In the genomic region with DNA sequence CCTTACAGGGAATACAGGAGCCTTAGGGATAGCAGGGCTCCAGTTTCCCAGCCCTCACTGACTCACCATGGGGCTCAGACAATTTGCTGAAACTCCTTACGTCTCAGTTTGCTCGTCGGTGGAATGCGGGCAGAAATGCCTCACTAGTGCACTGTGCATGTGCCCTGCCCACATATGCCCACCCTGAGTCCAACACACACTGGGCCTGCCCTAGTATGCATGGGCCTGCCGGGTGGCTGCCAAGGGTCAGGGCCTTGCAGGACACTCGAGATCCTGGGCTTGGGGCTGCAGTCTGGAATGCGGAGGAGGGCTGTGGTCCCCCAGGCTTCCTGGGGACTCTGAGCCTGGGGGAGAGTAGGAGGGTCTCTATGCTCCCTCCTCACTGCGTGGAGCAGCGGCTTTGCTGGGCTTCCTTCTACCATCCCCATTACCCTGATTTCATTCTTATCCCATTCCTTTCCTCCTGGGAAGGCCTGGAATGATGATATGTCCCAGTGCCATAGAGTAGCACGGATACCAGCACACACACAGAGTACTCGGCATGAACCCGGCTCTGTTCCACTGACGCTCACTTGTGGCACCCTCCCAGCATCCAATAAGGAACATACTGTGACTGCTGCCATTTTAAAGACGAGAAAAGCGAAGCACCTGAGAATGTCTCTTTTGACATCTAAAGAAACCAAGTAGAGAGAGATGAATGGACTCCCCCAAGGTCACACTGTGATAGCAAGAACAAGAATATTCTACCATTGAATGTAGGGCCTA, we compare ENCODE assay signal across 16 cellular contexts.
DNase-seq lines count a peak whose midpoint lies in the region; ATAC-seq and TF ChIP-seq lines count a peak whose summit lies in the region.
"Had no signal": no experiment of that assay in that cellular context is flagged by ENCODE, and none has a peak within 500 bp of the region (broad histone marks: within the 10 kb centered on the region; RNA-seq: fewer than 3 reads in every experiment).

No MANE protein-coding gene starts in this region.

- peak overlapping the region in 1 of 2 experiments; percentile 29 for H3K14ac ChIP-seq in mesenchymal stem cell (ENCODE audit: low read length in 2 of 2)

- intact Hi-C loops in colonic mucosa (cut with DNase I) = no loop called here

- peak overlapping the region; percentile 6 for H4K91ac ChIP-seq in mesenchymal stem cell (ENCODE audit: low read length)

- H3K23ac ChIP-seq in mesenchymal stem cell (ENCODE audit: low read length in 2 of 2) = no peak overlapping the region

- H3K9me3 ChIP-seq in BLaER1 = no peaks in the 10 kb centered on the region
- no peaks in the 10 kb centered on the region for H3K9me3 ChIP-seq in colonic mucosa
- H3K9me3 ChIP-seq in mesenchymal stem cell (ENCODE audit: control insufficient read depth, low read length) = no peaks in the 10 kb centered on the region
- H3K9me3 ChIP-seq: ovary, thyroid gland had no signal

- H3K27me3 ChIP-seq in BLaER1 = no peaks in the 10 kb centered on the region
- H3K27me3 ChIP-seq in colonic mucosa = no peaks in the 10 kb centered on the region
- H3K27me3 ChIP-seq in mesenchymal stem cell (ENCODE audit: control insufficient read depth in 1 of 2, insufficient read depth in 1 of 2, low read length in 2 of 2) = no peaks in the 10 kb centered on the region
- H3K27me3 ChIP-seq: ovary, thyroid gland had no signal

- peak overlapping the region in 1 of 2 experiments; percentile 13 for H2BK12ac ChIP-seq in mesenchymal stem cell (ENCODE audit: low read length in 2 of 2)

- H3K9ac ChIP-seq in BLaER1 = no peak overlapping the region
- no peak overlapping the region for H3K9ac ChIP-seq in colonic mucosa (ENCODE audit: low read depth in 2 of 2, low read length in 2 of 2)
- H3K9ac ChIP-seq in mesenchymal stem cell (ENCODE audit: low read length) = no peak overlapping the region

- H2AFZ ChIP-seq in mesenchymal stem cell (ENCODE audit: low read depth, low read length) = no peak overlapping the region

- H4K20me1 ChIP-seq in BLaER1 = no peaks in the 10 kb centered on the region

- no peak overlapping the region for H3K4me3 ChIP-seq in BLaER1
- H3K4me3 ChIP-seq in colonic mucosa = no peak overlapping the region
- no peak overlapping the region for H3K4me3 ChIP-seq in mesenchymal stem cell (ENCODE audit: insufficient read depth in 1 of 2, low read depth in 1 of 2, low read length in 2 of 2)
- H3K4me3 ChIP-seq: K562, ovary, thyroid gland had no signal

- H2AK5ac ChIP-seq in mesenchymal stem cell (ENCODE audit: low read length, severe bottlenecking) = no peak overlapping the region

- H3K36me3 ChIP-seq in BLaER1 (no peaks in the 10 kb centered on the region), colonic mucosa (no peaks in the 10 kb centered on the region), mesenchymal stem cell (ENCODE audit: control insufficient read depth in 1 of 2, insufficient read depth in 2 of 2, low read depth in 1 of 2, low read length in 2 of 2) (no peaks in the 10 kb centered on the region)
- H3K36me3 ChIP-seq: ovary, thyroid gland had no signal

- peak overlapping the region; percentile 45 for H4K8ac ChIP-seq in mesenchymal stem cell (ENCODE audit: low read length)

- DNase-seq in LHCN-M2 (ENCODE audit: low read depth) (peak; percentile 66), colonic mucosa (peak; percentile 2), mesenchymal stem cell (no peak), middle frontal gyrus (ENCODE audit: extremely low spot score, low spot score) (no peak)
- DNase-seq: activated naive CD4-positive, alpha-beta T cell; cerebellar nuclear complex; DMS153; NCI-H1694; ovary; Right ventricle myocardium superior; thyroid gland had no signal

- no peak overlapping the region for H2BK120ac ChIP-seq in mesenchymal stem cell (ENCODE audit: low read depth, low read length)

- no peak overlapping the region for H2BK15ac ChIP-seq in mesenchymal stem cell (ENCODE audit: low read depth, poor library complexity, severe bottlenecking)

- H3K4me1 ChIP-seq in BLaER1 = peaks cover 46% of the 10 kb centered on the region
- H3K4me1 ChIP-seq in colonic mucosa = no peaks in the 10 kb centered on the region
- peaks cover 24% of the 10 kb centered on the region for H3K4me1 ChIP-seq in mesenchymal stem cell (ENCODE audit: control insufficient read depth, insufficient read depth, low read depth, low read length)

- H3K4me2 ChIP-seq in BLaER1 (peak overlapping the region; percentile 67), mesenchymal stem cell (ENCODE audit: low read length, poor library complexity, severe bottlenecking) (no peak overlapping the region)

- no peak overlapping the region for H2BK5ac ChIP-seq in mesenchymal stem cell (ENCODE audit: low read depth, low read length, poor library complexity, severe bottlenecking)

- H3K18ac ChIP-seq in mesenchymal stem cell (ENCODE audit: low read depth in 1 of 2, low read length in 2 of 2) = no peak overlapping the region

- 85% methylated on average over 13 of the region's 15 CpGs for WGBS in mesenchymal stem cell

- ATAC-seq in GM18502 (IDR thresholded peaks at IDR 0.05; ENCODE audit: poor library complexity, unreplicated experiment) (no peak), GM21619 (IDR thresholded peaks at IDR 0.05; ENCODE audit: unreplicated experiment) (no peak)
- no peak for ATAC-seq in activated CD4-positive, CD25-positive, alpha-beta regulatory T cell treated with anti-CD3 and anti-CD28 coated beads, Interleukin-2, amount 50 U/mL, for 24 hours
- ATAC-seq: K562 had no signal

- no peak overlapping the region for H3K4ac ChIP-seq in mesenchymal stem cell (ENCODE audit: low read depth in 1 of 2, low read length in 2 of 2)

- H3K79me1 ChIP-seq in mesenchymal stem cell (replicated peaks; ENCODE audit: low read length, poor library complexity, severe bottlenecking) = no peaks in the 10 kb centered on the region

- TF ChIP-seq CTCF in colonic mucosa (IDR thresholded peaks at IDR 0.05) = no peak

- H3K27ac ChIP-seq in BLaER1 (no peak overlapping the region), colonic mucosa (no peak overlapping the region), mesenchymal stem cell (ENCODE audit: low read length, poor library complexity, severe bottlenecking) (no peak overlapping the region)
- H3K27ac ChIP-seq: ovary, thyroid gland had no signal

Comparison
In these comparisons a context has a peak if more than half of its experiments do, and no peak if none do; other contexts are left out.
1. DNase-seq: peak in LHCN-M2 (single experiment) and colonic mucosa (single experiment); none in mesenchymal stem cell (single experiment) and middle frontal gyrus (single experiment).